8 cellular contexts compared by ENCODE assay signal in the genomic region with DNA sequence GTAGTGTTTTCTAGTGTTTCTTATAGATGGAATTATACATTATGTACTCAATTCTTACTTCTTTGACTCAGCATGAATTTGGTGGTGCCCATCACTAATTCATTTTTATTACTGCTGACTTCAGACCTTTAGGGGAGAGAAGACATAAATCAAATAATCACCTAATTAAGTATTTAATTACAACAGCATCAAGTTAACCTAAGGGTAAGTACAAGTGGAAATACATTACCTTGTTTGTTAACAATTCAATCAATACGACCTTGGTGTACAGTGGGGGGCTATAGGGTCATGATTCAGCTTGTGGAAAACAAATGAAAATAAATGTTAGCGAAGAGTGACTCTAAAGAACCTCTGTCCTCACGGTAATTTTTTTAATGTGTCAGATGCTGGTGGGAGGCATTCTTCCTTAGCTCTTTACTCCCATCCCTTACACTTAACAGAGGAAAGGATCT. TPM values are rescaled to one million over a fixed set of nuclear protein-coding genes. Genes with fewer than 3 reads are reported as not detected.
DNase-seq lines count a peak whose midpoint lies in the region; ATAC-seq, FAIRE-seq and TF ChIP-seq lines count a peak whose summit lies in the region.

No MANE protein-coding gene starts in this region.

- H3K9ac ChIP-seq in astrocyte (ENCODE audit: low read length), result peak overlapping the region; percentile 94

- H3K4me3 Mint-ChIP-seq in activated CD4-positive, alpha-beta T cell treated with anti-CD3 and anti-CD28 coated beads, Interleukin-2, amount 10 ng/mL, durations not matched to agents 7 days and 5 days, result peak overlapping the region; percentile 83
- H3K4me3 Mint-ChIP-seq in astrocyte (ENCODE audit: unreplicated experiment), result peak overlapping the region; percentile 86

- POLR2A ChIA-PET in activated CD4-positive, alpha-beta T cell treated with anti-CD3 and anti-CD28 coated beads, Interleukin-2, amount 10 ng/mL, durations not matched to agents 7 days and 5 days (lab: Charles Lee), result no interaction called here

- H3K9me3 Mint-ChIP-seq in activated CD4-positive, alpha-beta T cell treated with anti-CD3 and anti-CD28 coated beads, Interleukin-2, amount 10 ng/mL, durations not matched to agents 7 days and 5 days, result no peaks in the 10 kb centered on the region
- H3K9me3 Mint-ChIP-seq in astrocyte (ENCODE audit: unreplicated experiment), result no peaks in the 10 kb centered on the region

- intact Hi-C loops in right lobe of liver (cut with DNase I), result loop anchor here in 1 of 2 donors (10.0 kb wide), 1 partner anchor 59 kb away; no protein-coding TSS in a partner anchor

- peak overlapping the region; percentile 70 for H2AFZ ChIP-seq in astrocyte (ENCODE audit: low read depth, low read length)

- peak overlapping the region; percentile 87 for H3K27ac ChIP-seq in astrocyte (ENCODE audit: low read depth, low read length)
- H3K27ac ChIP-seq in right lobe of liver, result peak overlapping the region; percentile 89 to 94 (median 91)
- peak overlapping the region; percentile 79 for H3K27ac ChIP-seq in thymus (ENCODE audit: low read depth)

- 7% methylated on average over 3 of the region's 3 CpGs for WGBS in right lobe of liver (ENCODE audit: insufficient coverage, low coverage, low lambda C conversion rate, missing lambda C conversion rate)
- WGBS in thymus, result under 1% methylated on average over 3 of the region's 3 CpGs

- peaks cover 44% of the 10 kb centered on the region for H3K79me2 ChIP-seq in astrocyte (ENCODE audit: insufficient read depth, low read length)

- H3K4me1 ChIP-seq in astrocyte (ENCODE audit: insufficient read depth, low read length) (peaks cover 11% of the 10 kb centered on the region), right lobe of liver (peaks cover 0 to 38% (median 3%) of the 10 kb centered on the region in 4 donors), thymus (ENCODE audit: control insufficient read depth, insufficient read depth, low read length) (peaks cover 9% of the 10 kb centered on the region)

- peaks cover 32% of the 10 kb centered on the region for H3K4me1 Mint-ChIP-seq in activated CD4-positive, alpha-beta T cell treated with anti-CD3 and anti-CD28 coated beads, Interleukin-2, amount 10 ng/mL, durations not matched to agents 7 days and 5 days
- H3K4me1 Mint-ChIP-seq in astrocyte (ENCODE audit: low read depth, unreplicated experiment), result peaks cover 24% of the 10 kb centered on the region

- peak overlapping the region; percentile 88 for H3K27ac Mint-ChIP-seq in activated CD4-positive, alpha-beta T cell treated with anti-CD3 and anti-CD28 coated beads, Interleukin-2, amount 10 ng/mL, durations not matched to agents 7 days and 5 days
- H3K27ac Mint-ChIP-seq in astrocyte (ENCODE audit: unreplicated experiment), result peak overlapping the region; percentile 96

- peaks cover 24% of the 10 kb centered on the region for H4K20me1 ChIP-seq in astrocyte (ENCODE audit: insufficient read depth, low read length)

- ATAC-seq in right lobe of liver, result no peak

- TF ChIP-seq CTCF in astrocyte (IDR thresholded peaks at IDR 0.05; ENCODE audit: insufficient read depth, low read depth, low read length) (peak; percentile 24), right lobe of liver (IDR thresholded peaks at IDR 0.05) (peak in 1 of 4 donors; percentile 30)

- H3K36me3 ChIP-seq in astrocyte (ENCODE audit: insufficient read depth, low read length) (no peaks in the 10 kb centered on the region), right lobe of liver (peaks cover 0 to 8% (median 0%) of the 10 kb centered on the region in 4 donors), thymus (ENCODE audit: control insufficient read depth, insufficient read depth) (no peaks in the 10 kb centered on the region)

- H3K9me3 ChIP-seq in astrocyte (ENCODE audit: insufficient read depth, low read depth, low read length) (no peaks in the 10 kb centered on the region), right lobe of liver (no peaks in the 10 kb centered on the region), thymus (ENCODE audit: control insufficient read depth) (no peaks in the 10 kb centered on the region)

- H3K27me3 Mint-ChIP-seq in activated CD4-positive, alpha-beta T cell treated with anti-CD3 and anti-CD28 coated beads, Interleukin-2, amount 10 ng/mL, durations not matched to agents 7 days and 5 days, result peaks cover 2% of the 10 kb centered on the region
- H3K27me3 Mint-ChIP-seq in astrocyte (ENCODE audit: low read depth, unreplicated experiment), result no peaks in the 10 kb centered on the region

- TF ChIP-seq POLR2A in right lobe of liver (IDR thresholded peaks at IDR 0.05), result no peak

- H3K27me3 ChIP-seq in astrocyte (ENCODE audit: insufficient read depth, low read length) (no peaks in the 10 kb centered on the region), right lobe of liver (no peaks in the 10 kb centered on the region), thymus (ENCODE audit: control insufficient read depth, insufficient read depth) (no peaks in the 10 kb centered on the region)

- no peak for DNase-seq in activated CD4-positive, alpha-beta T cell treated with anti-CD3 and anti-CD28 coated beads, Interleukin-2, amount 10 ng/mL, durations not matched to agents 7 days and 5 days
- no peak for DNase-seq in activated CD4-positive, alpha-beta T cell treated with anti-CD3 and anti-CD28 coated beads, Interleukin-2, amount 50 U/mL, for 4 hours
- DNase-seq in astrocyte (ENCODE audit: low read depth) (no peak), right lobe of liver (no peak), NCI-H2196 (lab: John Stamatoyannopoulos, UW; ENCODE audit: unreplicated experiment) (no peak), NCI-H187 treated with DMSO at 0.1 percent for 48 hours (lab: John Stamatoyannopoulos, UW) (no peak), NK-92 (lab: John Stamatoyannopoulos, UW; ENCODE audit: unreplicated experiment) (no peak)

- CTCF ChIA-PET in activated CD4-positive, alpha-beta T cell treated with anti-CD3 and anti-CD28 coated beads, Interleukin-2, amount 10 ng/mL, durations not matched to agents 7 days and 5 days (lab: Charles Lee), result interaction anchor here (0.6 to 2.9 kb wide), 15 partner anchors 9 to 401 kb away, joined by 3 to 14 read pairs (median 4); a partner anchor contains a TSS

- peak overlapping the region; percentile 88 for H3K4me2 ChIP-seq in astrocyte (ENCODE audit: low read length)

- H3K4me3 ChIP-seq in astrocyte (ENCODE audit: insufficient read depth, low read depth, low read length) (peak overlapping the region; percentile 83), right lobe of liver (peak overlapping the region; percentile 81 to 91 (median 81)), thymus (ENCODE audit: low read length) (peak overlapping the region; percentile 74)

- FAIRE-seq in astrocyte (lab: Jason Lieb, UNC), result no peak

- peaks cover 3% of the 10 kb centered on the region for H3K36me3 Mint-ChIP-seq in activated CD4-positive, alpha-beta T cell treated with anti-CD3 and anti-CD28 coated beads, Interleukin-2, amount 10 ng/mL, durations not matched to agents 7 days and 5 days (ENCODE audit: low read depth)
- H3K36me3 Mint-ChIP-seq in astrocyte (ENCODE audit: low read depth, unreplicated experiment), result no peaks in the 10 kb centered on the region

RNA-seq across cellular contexts. Expression of a gene that starts 0.5 kb away (rescaled TPM):
- total RNA-seq in activated CD4-positive, alpha-beta T cell treated with anti-CD3 and anti-CD28 coated beads, Interleukin-2, amount 10 ng/mL, durations not matched to agents 7 days and 5 days, result 10 to 100 TPM; 25.0 to 27.0 TPM
- total RNA-seq in astrocyte (36.3 and 36.8 TPM in 2 replicates), right lobe of liver (10 to 100 TPM; 20.1 to 32.8 (median 23.1) TPM)
- 31.4 TPM for polyA plus RNA-seq in thymus
